1 cellular context compared by ENCODE assay signal in the genomic region with DNA sequence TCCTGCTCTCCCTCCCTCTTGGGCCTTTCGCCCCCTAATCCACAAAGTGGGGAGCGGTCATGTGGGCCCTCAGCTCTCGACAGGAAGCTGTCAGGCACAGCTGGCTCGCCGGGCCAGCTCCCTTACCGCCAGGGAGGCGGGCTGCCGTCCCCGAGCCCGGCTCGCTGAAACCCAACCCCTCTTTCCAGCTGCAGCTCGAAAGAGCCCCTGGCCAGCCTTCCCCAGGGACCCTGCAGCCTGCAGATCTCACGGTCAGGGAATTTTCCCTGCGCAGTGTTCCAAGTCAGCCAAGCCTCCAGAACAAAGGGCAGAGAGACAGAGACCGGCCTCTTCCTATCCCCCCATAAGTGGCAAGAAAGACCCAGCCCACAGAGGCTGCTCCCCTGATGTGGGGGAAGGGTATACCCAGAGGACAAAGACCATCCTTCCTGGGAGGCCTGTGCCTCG.
TF ChIP-seq lines count a peak whose summit lies in the region.

No MANE protein-coding gene starts in this region.

TF ChIP-seq in H1, 55 proteins besides CTCF, POLR2A, EP300 and RAD21:
- peak; percentile 34 for TF ChIP-seq KDM4A (IDR thresholded peaks at IDR 0.05; ENCODE audit: low read depth, low read length, severe bottlenecking)
- no peak for TF ChIP-seq RNF2 (IDR thresholded peaks at IDR 0.05; ENCODE audit: borderline replicate concordance, low read depth, low read length, missing control alignments, poor library complexity, severe bottlenecking)
- TF ChIP-seq SIN3A (conservative IDR thresholded peaks at IDR 0.05 in 1 of 2, IDR thresholded peaks at IDR 0.05 in 1 of 2; ENCODE audit: low read depth in 1 of 2, low read length in 2 of 2): peak; percentile 55 to 79; a peak in 1 of 4 replicates
- TF ChIP-seq, protein P1, sequence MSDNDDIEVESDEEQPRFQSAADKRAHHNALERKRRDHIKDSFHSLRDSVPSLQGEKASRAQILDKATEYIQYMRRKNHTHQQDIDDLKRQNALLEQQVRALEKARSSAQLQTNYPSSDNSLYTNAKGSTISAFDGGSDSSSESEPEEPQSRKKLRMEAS (IDR thresholded peaks at IDR 0.05): peak; percentile 43; the same call in 1 of the 2 replicates
- TF ChIP-seq, protein P2, sequence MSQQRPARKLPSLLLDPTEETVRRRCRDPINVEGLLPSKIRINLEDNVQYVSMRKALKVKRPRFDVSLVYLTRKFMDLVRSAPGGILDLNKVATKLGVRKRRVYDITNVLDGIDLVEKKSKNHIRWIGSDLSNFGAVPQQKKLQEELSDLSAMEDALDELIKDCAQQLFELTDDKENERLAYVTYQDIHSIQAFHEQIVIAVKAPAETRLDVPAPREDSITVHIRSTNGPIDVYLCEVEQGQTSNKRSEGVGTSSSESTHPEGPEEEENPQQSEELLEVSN (IDR thresholded peaks at IDR 0.05): no peak
- TF ChIP-seq ASH2L (IDR thresholded peaks at IDR 0.05; ENCODE audit: low read length): peak; percentile 55
- no peak for TF ChIP-seq JUN (IDR thresholded peaks at IDR 0.05; ENCODE audit: low read depth, low read length)
